Comparison of ENCODE assay signal across 11 cellular contexts in the genomic region with DNA sequence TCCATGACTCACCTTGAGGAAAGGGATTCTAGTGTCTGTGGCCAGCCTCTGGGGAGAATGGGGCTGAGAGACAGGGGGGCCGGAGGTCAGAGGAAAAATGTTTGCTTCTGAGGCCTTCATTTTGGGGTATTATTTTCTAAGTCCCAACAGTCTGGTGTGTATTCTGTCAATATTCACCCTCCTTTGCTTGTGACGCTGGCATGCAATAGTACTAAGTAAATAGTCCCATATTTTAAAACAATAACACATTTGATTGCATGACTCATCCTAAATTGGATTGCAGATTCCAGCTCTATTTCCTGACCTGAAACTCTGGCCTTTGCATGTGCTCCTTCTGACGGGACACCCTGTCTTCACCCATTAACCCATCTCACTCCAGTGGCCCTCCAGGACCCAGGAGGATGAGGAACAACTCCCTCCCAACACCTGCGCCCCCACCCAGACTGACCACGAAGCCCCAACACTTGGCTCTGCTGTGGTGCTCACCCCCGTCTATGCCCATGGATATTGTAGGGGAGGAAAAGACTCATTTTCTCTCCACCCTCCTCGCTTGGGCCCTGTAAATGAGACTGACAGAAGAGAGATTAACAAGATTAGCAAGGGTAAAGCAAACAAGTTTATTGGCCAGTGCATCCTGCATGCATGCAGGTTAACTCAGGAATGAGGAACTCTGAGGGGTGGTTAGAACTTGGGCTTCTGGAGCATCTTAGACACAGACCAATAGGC.
A peak's percentile ranks its signal among the peaks of the same experiment; 100 is the strongest.
DNase-seq lines count a peak whose midpoint lies in the region; ATAC-seq and TF ChIP-seq lines count a peak whose summit lies in the region.
"Had no signal": no experiment of that assay in that cellular context is flagged by ENCODE, and none has a peak within 500 bp of the region (broad histone marks: within the 10 kb centered on the region; RNA-seq: fewer than 3 reads in every experiment).

No MANE protein-coding gene starts in this region.

- H3K36me3 ChIP-seq in HCT116 (ENCODE audit: control insufficient read depth in 1 of 2, insufficient read depth in 2 of 2, low read length in 2 of 2) = no peaks in the 10 kb centered on the region
- H3K36me3 ChIP-seq in gastroesophageal sphincter = no peaks in the 10 kb centered on the region
- no peaks in the 10 kb centered on the region for H3K36me3 ChIP-seq in smooth muscle cell (ENCODE audit: low read depth)

- POLR2A ChIA-PET in HCT116 (lab: Charles Lee) = no interaction called here

- H3K79me2 ChIP-seq in HCT116 (ENCODE audit: insufficient read depth, low read length) (no peaks in the 10 kb centered on the region), smooth muscle cell (ENCODE audit: low read depth) (no peaks in the 10 kb centered on the region)

- H4K20me1 ChIP-seq in HCT116 (ENCODE audit: insufficient read depth) (no peaks in the 10 kb centered on the region), smooth muscle cell (ENCODE audit: low read depth) (no peaks in the 10 kb centered on the region)

- TF ChIP-seq RAD21 in HCT116 (IDR thresholded peaks at IDR 0.05; ENCODE audit: low read depth) = no peak

- H3K4me1 ChIP-seq in HCT116 (ENCODE audit: control insufficient read depth in 1 of 2, insufficient read depth in 2 of 2, low read length in 2 of 2) (peaks cover 9 to 22% of the 10 kb centered on the region in 2 experiments; a peak in 3 of 4 replicates), gastroesophageal sphincter (peaks cover 26 to 83% (median 54%) of the 10 kb centered on the region in 3 donors), smooth muscle cell (ENCODE audit: low read depth) (peaks cover 16% of the 10 kb centered on the region)

- ATAC-seq in HCT116 = peak; percentile 55
- peak; percentile 42 for ATAC-seq in gastroesophageal sphincter
- ATAC-seq in HG03108 (IDR thresholded peaks at IDR 0.05; ENCODE audit: unreplicated experiment) = no peak
- no peak for ATAC-seq in HG03159 (IDR thresholded peaks at IDR 0.05; ENCODE audit: unreplicated experiment)
- ATAC-seq: activated CD8-positive, alpha-beta memory T cell treated with anti-CD3 and anti-CD28 coated beads, Interleukin-2, amount 10 ng/mL, durations not matched to agents 7 days and 5 days had no signal

- CTCF ChIA-PET in HCT116 (lab: Charles Lee) = no interaction called here

- TF ChIP-seq CTCF in HCT116 (IDR thresholded peaks at IDR 0.05 in 2 of 3, conservative IDR thresholded peaks at IDR 0.05 in 1 of 3; ENCODE audit: borderline replicate concordance in 1 of 3, insufficient read depth in 1 of 3, low read depth in 2 of 3, low read length in 2 of 3) = no peak
- TF ChIP-seq CTCF in astrocyte of the spinal cord (IDR thresholded peaks at IDR 0.05; ENCODE audit: low read depth, low read length) = no peak
- no peak for TF ChIP-seq CTCF in gastroesophageal sphincter (IDR thresholded peaks at IDR 0.05)
- no peak for TF ChIP-seq CTCF in smooth muscle cell (IDR thresholded peaks at IDR 0.05; ENCODE audit: borderline replicate concordance, insufficient read depth, poor library complexity, severe bottlenecking)

- H3K9me3 ChIP-seq in HCT116 (ENCODE audit: control insufficient read depth in 1 of 2, insufficient read depth in 1 of 2, low read depth in 1 of 2, low read length in 2 of 2) = no peaks in the 10 kb centered on the region
- no peaks in the 10 kb centered on the region for H3K9me3 ChIP-seq in gastroesophageal sphincter
- no peaks in the 10 kb centered on the region for H3K9me3 ChIP-seq in smooth muscle cell (replicated peaks; ENCODE audit: low read depth)

- BruUV-seq in HCT116 (replicated peaks; lab: Mats Ljungman, UMichigan) = no TSS peak

- intact Hi-C loops in HCT116 (cut with micrococcal nuclease) = no loop called here

- H3K27ac ChIP-seq in HCT116 (ENCODE audit: low read depth, low read length) = no peak overlapping the region
- H3K27ac ChIP-seq in gastroesophageal sphincter = peak overlapping the region; percentile 87 to 99 (median 90)
- peak overlapping the region; percentile 88 for H3K27ac ChIP-seq in smooth muscle cell (ENCODE audit: low read depth)

- H2AFZ ChIP-seq in HCT116 (ENCODE audit: low read depth, low read length, poor library complexity, severe bottlenecking) (peak overlapping the region; percentile 69), smooth muscle cell (ENCODE audit: low read depth) (no peak overlapping the region)

- TF ChIP-seq POLR2A in HCT116 (IDR thresholded peaks at IDR 0.05; ENCODE audit: borderline replicate concordance, extremely low read depth, insufficient read depth, insufficient read length) = no peak
- no peak for TF ChIP-seq POLR2A in gastroesophageal sphincter (IDR thresholded peaks at IDR 0.05)

- peaks cover 10% of the 10 kb centered on the region for H3F3A ChIP-seq in smooth muscle cell (ENCODE audit: low read depth)

- no peak overlapping the region for H3K9ac ChIP-seq in HCT116 (ENCODE audit: low read length)
- no peak overlapping the region for H3K9ac ChIP-seq in smooth muscle cell (ENCODE audit: low read depth)

- no peaks in the 10 kb centered on the region for H3K9me2 ChIP-seq in HCT116 (ENCODE audit: insufficient read depth)

- RAD21 ChIA-PET in HCT116 (lab: Charles Lee; ENCODE audit: low non-redundant PET in 1 of 2, low total read pairs in 2 of 2, uncharacterized antibody in 2 of 2, unreplicated experiment in 2 of 2) = no interaction called here

- DNase-seq in HCT116 (ENCODE audit: low read depth, low spot score) (no peak), astrocyte of the spinal cord (ENCODE audit: low read depth, low spot score) (peak; percentile 57), smooth muscle cell (lab: John Stamatoyannopoulos, UW; ENCODE audit: unreplicated experiment) (no peak), iPS-NIHi11 (ENCODE audit: low spot score) (no peak), NCI-H2107 treated with DMSO at 0.1 percent for 48 hours (lab: John Stamatoyannopoulos, UW; ENCODE audit: unreplicated experiment) (no peak)
- DNase-seq: activated CD8-positive, alpha-beta memory T cell treated with anti-CD3 and anti-CD28 coated beads, Interleukin-2, amount 10 ng/mL, durations not matched to agents 7 days and 5 days; central memory CD4-positive, alpha-beta T cell; NCI-H2171 had no signal

- in situ Hi-C loops in astrocyte of the spinal cord (cut with HindIII; ENCODE audit: low sequenced_read_pairs) = no loop called here

- H3K4me2 ChIP-seq in HCT116 (ENCODE audit: low read length) = peak overlapping the region; percentile 39
- peak overlapping the region; percentile 30 for H3K4me2 ChIP-seq in smooth muscle cell

- TF ChIP-seq EP300 in gastroesophageal sphincter (IDR thresholded peaks at IDR 0.05) = no peak

- 0 to 51% methylated on average over 2 to 5 of the region's 7 CpGs for WGBS in gastroesophageal sphincter (ENCODE audit: low coverage in 1 of 2), 2 donors
- 63% methylated on average over 7 of the region's 7 CpGs for WGBS in smooth muscle cell (ENCODE audit: low lambda C conversion rate)

- H3K4me3 ChIP-seq in HCT116 (replicated peaks in 1 of 2; ENCODE audit: low read depth in 1 of 2, low read length in 2 of 2) = no peak overlapping the region
- H3K4me3 ChIP-seq in astrocyte of the spinal cord (ENCODE audit: low read depth, low read length) = no peak overlapping the region
- H3K4me3 ChIP-seq in gastroesophageal sphincter = no peak overlapping the region
- H3K4me3 ChIP-seq in smooth muscle cell = no peak overlapping the region

- H3K27me3 ChIP-seq in HCT116 (ENCODE audit: insufficient read depth, low read length) (no peaks in the 10 kb centered on the region), gastroesophageal sphincter (no peaks in the 10 kb centered on the region), smooth muscle cell (ENCODE audit: low read depth) (no peaks in the 10 kb centered on the region)

TF ChIP-seq in HCT116, 20 proteins besides CTCF, POLR2A, EP300 and RAD21 (continues in another document):
- TF ChIP-seq ZNF274 (IDR thresholded peaks at IDR 0.05; ENCODE audit: low read depth, low read length) = no peak
- TF ChIP-seq CEBPB (IDR thresholded peaks at IDR 0.05; ENCODE audit: low read depth) = no peak
- peak; percentile 56; the same call in 1 of the 2 replicates for TF ChIP-seq FOSL1 (IDR thresholded peaks at IDR 0.05; ENCODE audit: low read depth)
- no peak for TF ChIP-seq ZFX (IDR thresholded peaks at IDR 0.05)
- TF ChIP-seq REST (IDR thresholded peaks at IDR 0.05; ENCODE audit: low read depth) = no peak
- TF ChIP-seq EGR1 (IDR thresholded peaks at IDR 0.05; ENCODE audit: low read depth) = no peak
- no peak for TF ChIP-seq ATF3 (IDR thresholded peaks at IDR 0.05)
- TF ChIP-seq POLR2AphosphoS5 (IDR thresholded peaks at IDR 0.05; ENCODE audit: low read depth, low read length) = no peak

Comparison
In these comparisons a context has a peak if more than half of its experiments do, and no peak if none do; other contexts are left out.
1. ATAC-seq: peak in HCT116 (single experiment) and gastroesophageal sphincter (single experiment); none in HG03108 (single experiment) and HG03159 (single experiment).